In genomic region chr5:75434107-75434506, GRCh38 we compare ENCODE assay signal across 23 cellular contexts.
"Had no signal": no experiment of that assay in that cellular context is flagged by ENCODE, and none has a peak within 500 bp of the region (broad histone marks: within the 10 kb centered on the region; RNA-seq: fewer than 3 reads in every experiment).

No MANE protein-coding gene starts in this region.

- H3K27ac ChIP-seq: adrenal gland, heart right ventricle, ovary, thoracic aorta, upper lobe of right lung had no signal

- H3K4me3 ChIP-seq: adrenal gland, heart right ventricle, ovary, smooth muscle cell, thoracic aorta, upper lobe of right lung had no signal

- H3K9me3 ChIP-seq: adrenal gland, heart right ventricle, ovary, thoracic aorta, upper lobe of right lung had no signal

- DNase-seq: activated CD4-positive, alpha-beta memory T cell treated with anti-CD3 and anti-CD28 coated beads, Interleukin-2, amount 10 ng/mL, durations not matched to agents 7 days and 5 days; activated CD4-positive, alpha-beta T cell treated with anti-CD3 and anti-CD28 coated beads for 48 hours; activated CD4-positive, CD25-positive, alpha-beta regulatory T cell; activated effector memory CD4-positive, alpha-beta T cell treated with Interleukin-2 at 50 U/mL for 16 hours; activated naive CD4-positive, alpha-beta T cell treated with anti-CD3 and anti-CD28 coated beads, Interleukin-2, amount 10 ng/mL, durations not matched to agents 7 days and 5 days; activated T-cell treated with anti-CD3 and anti-CD28 coated beads, Interleukin-2, amount 50 U/mL, for 1 hour; adrenal gland; effector memory CD8-positive, alpha-beta T cell; heart right ventricle; immature natural killer cell; left ventricle myocardium superior; naive thymus-derived CD4-positive, alpha-beta T cell; ovary; stimulated activated CD4-positive, alpha-beta T cell treated with anti-CD3 and anti-CD28 coated beads, Interleukin-4, amount 100 ng/mL, for 24 hours; T-cell; T-helper 9 cell; upper lobe of right lung had no signal

- H3K4me3 Mint-ChIP-seq: activated CD4-positive, alpha-beta memory T cell treated with anti-CD3 and anti-CD28 coated beads, Interleukin-2, amount 10 ng/mL, durations not matched to agents 7 days and 5 days; activated naive CD4-positive, alpha-beta T cell treated with anti-CD3 and anti-CD28 coated beads, Interleukin-2, amount 10 ng/mL, durations not matched to agents 7 days and 5 days; effector memory CD8-positive, alpha-beta T cell; immature natural killer cell; memory B cell; naive thymus-derived CD4-positive, alpha-beta T cell; stimulated activated effector memory CD8-positive, alpha-beta T cell treated with anti-CD3 and anti-CD28 coated beads, Interleukin-12 subunit alpha, Interleukin-12 subunit beta, amount 100 ng/mL, for 72 hours; T-cell had no signal

- H3K36me3 ChIP-seq: adrenal gland, ovary, thoracic aorta, upper lobe of right lung had no signal

- FAIRE-seq: bronchial epithelial cell had no signal

- H3K36me3 Mint-ChIP-seq: stimulated activated effector memory CD8-positive, alpha-beta T cell treated with anti-CD3 and anti-CD28 coated beads, Interleukin-12 subunit alpha, Interleukin-12 subunit beta, amount 100 ng/mL, for 72 hours had no signal

- ATAC-seq: effector memory CD8-positive, alpha-beta T cell; heart right ventricle; left ventricle myocardium superior; naive thymus-derived CD4-positive, alpha-beta T cell; sciatic nerve; stimulated activated effector memory CD8-positive, alpha-beta T cell treated with anti-CD3 and anti-CD28 coated beads, Interleukin-12 subunit alpha, Interleukin-12 subunit beta, amount 100 ng/mL, for 72 hours; T-cell; upper lobe of right lung had no signal

- H3K4me2 ChIP-seq: smooth muscle cell had no signal

- H3K4me1 ChIP-seq: upper lobe of right lung had no signal

- H3K9me3 Mint-ChIP-seq: activated CD4-positive, alpha-beta memory T cell treated with anti-CD3 and anti-CD28 coated beads, Interleukin-2, amount 10 ng/mL, durations not matched to agents 7 days and 5 days; activated naive CD4-positive, alpha-beta T cell treated with anti-CD3 and anti-CD28 coated beads, Interleukin-2, amount 10 ng/mL, durations not matched to agents 7 days and 5 days; effector memory CD8-positive, alpha-beta T cell; immature natural killer cell; memory B cell; stimulated activated effector memory CD8-positive, alpha-beta T cell treated with anti-CD3 and anti-CD28 coated beads, Interleukin-12 subunit alpha, Interleukin-12 subunit beta, amount 100 ng/mL, for 72 hours; T-cell had no signal

- H3K27me3 Mint-ChIP-seq: activated CD4-positive, alpha-beta memory T cell treated with anti-CD3 and anti-CD28 coated beads, Interleukin-2, amount 10 ng/mL, durations not matched to agents 7 days and 5 days; activated naive CD4-positive, alpha-beta T cell treated with anti-CD3 and anti-CD28 coated beads, Interleukin-2, amount 10 ng/mL, durations not matched to agents 7 days and 5 days; effector memory CD8-positive, alpha-beta T cell; memory B cell; naive thymus-derived CD4-positive, alpha-beta T cell; T-cell had no signal

- H3K27me3 ChIP-seq: adrenal gland, heart right ventricle, ovary, upper lobe of right lung had no signal

- H3K4me1 Mint-ChIP-seq: activated naive CD4-positive, alpha-beta T cell treated with anti-CD3 and anti-CD28 coated beads, Interleukin-2, amount 10 ng/mL, durations not matched to agents 7 days and 5 days; memory B cell had no signal

- H3K27ac Mint-ChIP-seq: activated CD4-positive, alpha-beta memory T cell treated with anti-CD3 and anti-CD28 coated beads, Interleukin-2, amount 10 ng/mL, durations not matched to agents 7 days and 5 days; activated naive CD4-positive, alpha-beta T cell treated with anti-CD3 and anti-CD28 coated beads, Interleukin-2, amount 10 ng/mL, durations not matched to agents 7 days and 5 days; stimulated activated effector memory CD8-positive, alpha-beta T cell treated with anti-CD3 and anti-CD28 coated beads, Interleukin-12 subunit alpha, Interleukin-12 subunit beta, amount 100 ng/mL, for 72 hours; T-cell had no signal
